Comparison of ENCODE assay signal across 8 cellular contexts in the genomic region with DNA sequence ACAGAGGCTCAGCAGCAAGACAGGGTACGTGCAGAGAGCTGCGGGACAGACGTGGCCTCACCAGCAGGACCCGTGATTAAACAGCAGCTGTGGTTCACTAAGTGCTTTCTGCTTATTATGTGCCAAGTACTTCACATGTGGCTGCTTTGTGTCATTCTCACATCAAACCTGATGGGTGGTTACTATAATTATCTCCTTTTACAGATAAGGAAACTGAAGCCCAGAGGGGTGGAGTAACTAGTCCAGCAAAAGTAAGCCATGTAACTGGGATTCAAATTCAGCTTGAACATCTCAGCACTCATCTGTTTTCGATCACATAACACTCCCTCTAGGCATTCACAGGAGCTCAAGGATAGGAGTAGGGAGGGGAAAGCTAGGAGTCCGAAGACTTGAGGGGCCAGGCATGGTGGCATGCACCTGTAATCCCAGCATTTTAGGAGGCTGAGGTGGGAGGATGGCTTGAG. TPM values are rescaled to one million over a fixed set of nuclear protein-coding genes. Genes with fewer than 3 reads are reported as not detected.
DNase-seq lines count a peak whose midpoint lies in the region; ATAC-seq and TF ChIP-seq lines count a peak whose summit lies in the region.

No MANE protein-coding gene starts in this region.

- H3K27ac Mint-ChIP-seq in activated CD4-positive, alpha-beta T cell treated with anti-CD3 and anti-CD28 coated beads, Interleukin-2, amount 10 ng/mL, durations not matched to agents 7 days and 5 days: peak overlapping the region; percentile 33

- TF ChIP-seq CTCF in fibroblast of villous mesenchyme (IDR thresholded peaks at IDR 0.05; ENCODE audit: insufficient read depth, low read depth, low read length): no peak
- TF ChIP-seq CTCF in thoracic aorta (IDR thresholded peaks at IDR 0.05): no peak

- CTCF ChIA-PET in activated CD4-positive, alpha-beta T cell treated with anti-CD3 and anti-CD28 coated beads, Interleukin-2, amount 10 ng/mL, durations not matched to agents 7 days and 5 days (lab: Charles Lee): interaction anchor here (0.9 to 1.3 kb wide), 3 partner anchors 10 to 136 kb away, joined by 3 read pairs; no protein-coding TSS in a partner anchor

- H3K27me3 Mint-ChIP-seq in activated CD4-positive, alpha-beta T cell treated with anti-CD3 and anti-CD28 coated beads, Interleukin-2, amount 10 ng/mL, durations not matched to agents 7 days and 5 days: peaks cover 6% of the 10 kb centered on the region

- H3K4me1 ChIP-seq in thoracic aorta (ENCODE audit: control insufficient read depth in 1 of 2, low read depth in 2 of 2): peaks cover 13 to 20% of the 10 kb centered on the region in 2 donors

- no peaks in the 10 kb centered on the region for H3K9me3 Mint-ChIP-seq in activated CD4-positive, alpha-beta T cell treated with anti-CD3 and anti-CD28 coated beads, Interleukin-2, amount 10 ng/mL, durations not matched to agents 7 days and 5 days

- H3K4me3 ChIP-seq in fibroblast of villous mesenchyme (ENCODE audit: low read depth, low read length) (no peak overlapping the region), thoracic aorta (no peak overlapping the region)

- ATAC-seq in thoracic aorta (ENCODE audit: insufficient number of reproducible peaks, low FRiP score, low read depth): peak; percentile 18
- ATAC-seq in HG03159 (IDR thresholded peaks at IDR 0.05; ENCODE audit: unreplicated experiment): no peak

- H3K4me1 Mint-ChIP-seq in activated CD4-positive, alpha-beta T cell treated with anti-CD3 and anti-CD28 coated beads, Interleukin-2, amount 10 ng/mL, durations not matched to agents 7 days and 5 days: peaks cover 12% of the 10 kb centered on the region

- H3K9me3 ChIP-seq in thoracic aorta: no peaks in the 10 kb centered on the region

- no peak overlapping the region for H3K4me3 Mint-ChIP-seq in activated CD4-positive, alpha-beta T cell treated with anti-CD3 and anti-CD28 coated beads, Interleukin-2, amount 10 ng/mL, durations not matched to agents 7 days and 5 days

- POLR2A ChIA-PET in activated CD4-positive, alpha-beta T cell treated with anti-CD3 and anti-CD28 coated beads, Interleukin-2, amount 10 ng/mL, durations not matched to agents 7 days and 5 days (lab: Charles Lee): no interaction called here

- H3K27me3 ChIP-seq in thoracic aorta (replicated peaks; ENCODE audit: insufficient read depth): no peaks in the 10 kb centered on the region

- DNase-seq in activated CD4-positive, alpha-beta T cell treated with anti-CD3 and anti-CD28 coated beads, Interleukin-2, amount 10 ng/mL, durations not matched to agents 7 days and 5 days: no peak
- no peak for DNase-seq in activated CD4-positive, alpha-beta T cell treated with anti-CD3 and anti-CD28 coated beads, Interleukin-2, amount 50 U/mL, for 4 hours
- DNase-seq in NCI-H345 treated with DMSO at 0.1 percent for 48 hours (lab: John Stamatoyannopoulos, UW; ENCODE audit: unreplicated experiment) (peak; percentile 86), fibroblast of villous mesenchyme (ENCODE audit: low read depth) (peak; percentile 99), thoracic aorta (ENCODE audit: low spot score) (no peak), OCI-M2 (lab: John Stamatoyannopoulos, UW; ENCODE audit: unreplicated experiment) (no peak)
- no peak for DNase-seq in activated CD4-positive, alpha-beta T cell treated with anti-CD3 and anti-CD28 coated beads, Interleukin-2, amount 50 U/mL, for 48 hours

- peak overlapping the region in 1 of 2 donors; percentile 33 for H3K27ac ChIP-seq in thoracic aorta

- no peaks in the 10 kb centered on the region for H3K36me3 ChIP-seq in thoracic aorta

- H3K36me3 Mint-ChIP-seq in activated CD4-positive, alpha-beta T cell treated with anti-CD3 and anti-CD28 coated beads, Interleukin-2, amount 10 ng/mL, durations not matched to agents 7 days and 5 days (ENCODE audit: low read depth): no peaks in the 10 kb centered on the region

RNA-seq across cellular contexts. Expression of a gene that starts 50.8 kb away (rescaled TPM):
- total RNA-seq in activated CD4-positive, alpha-beta T cell treated with anti-CD3 and anti-CD28 coated beads, Interleukin-2, amount 10 ng/mL, durations not matched to agents 7 days and 5 days: 10 to 100 TPM; 14.2 to 15.5 TPM
- total RNA-seq in fibroblast of villous mesenchyme: 411 and 544 TPM in 2 replicates
- 100 to 1,000 TPM; 740 to 777 TPM for total RNA-seq in thoracic aorta

RNA-seq across cellular contexts. Expression of a gene that starts 51.3 kb away (rescaled TPM):
- 100 to 1,000 TPM; 183 to 191 TPM for total RNA-seq in activated CD4-positive, alpha-beta T cell treated with anti-CD3 and anti-CD28 coated beads, Interleukin-2, amount 10 ng/mL, durations not matched to agents 7 days and 5 days
- 49.9 and 62.2 TPM in 2 replicates for total RNA-seq in fibroblast of villous mesenchyme
- total RNA-seq in thoracic aorta: 100 to 1,000 TPM in 1 of 2 donors, 10 to 100 TPM in 1; 57.0 to 181 TPM

Comparison
In these comparisons a context has a peak if more than half of its experiments do, and no peak if none do; other contexts are left out.
1. DNase-seq: peak in NCI-H345 treated with DMSO at 0.1 percent for 48 hours (single experiment) and fibroblast of villous mesenchyme (single experiment); none in activated CD4-positive, alpha-beta T cell treated with anti-CD3 and anti-CD28 coated beads, Interleukin-2, amount 10 ng/mL, durations not matched to agents 7 days and 5 days (single experiment), activated CD4-positive, alpha-beta T cell treated with anti-CD3 and anti-CD28 coated beads, Interleukin-2, amount 50 U/mL, for 4 hours (0 of 2), thoracic aorta (single experiment), OCI-M2 (single experiment) and activated CD4-positive, alpha-beta T cell treated with anti-CD3 and anti-CD28 coated beads, Interleukin-2, amount 50 U/mL, for 48 hours (0 of 2).
2. RNA of a gene that starts 50.8 kb away (total RNA-seq): 740 to 777 TPM in thoracic aorta and 411 to 544 TPM in fibroblast of villous mesenchyme; 14.2 to 15.5 TPM in activated CD4-positive, alpha-beta T cell treated with anti-CD3 and anti-CD28 coated beads, Interleukin-2, amount 10 ng/mL, durations not matched to agents 7 days and 5 days; every median in the first group is over 10 times any median in the second.